21 cellular contexts compared by ENCODE assay signal in the genomic region with DNA sequence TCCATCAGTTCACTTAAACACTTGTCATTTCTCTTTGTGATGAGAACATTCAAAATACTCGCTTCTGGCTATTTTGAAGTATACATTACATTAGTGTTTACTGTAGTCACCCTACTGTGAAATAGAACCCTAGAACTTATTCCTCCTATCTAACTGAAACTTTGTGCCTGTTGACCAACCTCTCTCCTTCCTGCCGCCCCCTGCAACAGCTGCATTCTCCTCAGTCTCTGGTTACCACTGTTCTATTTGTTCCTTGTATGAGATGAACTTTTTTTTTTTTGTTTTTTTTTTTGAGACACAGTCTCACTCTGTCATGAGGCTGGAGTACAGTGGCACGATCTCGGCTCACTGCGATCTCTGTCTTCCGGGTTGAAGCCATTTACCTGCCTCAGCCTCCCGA.
"Had no signal": no experiment of that assay in that cellular context is flagged by ENCODE, and none has a peak within 500 bp of the region (broad histone marks: within the 10 kb centered on the region; RNA-seq: fewer than 3 reads in every experiment).

No MANE protein-coding gene starts in this region.

- DNase-seq: activated CD4-positive, alpha-beta T cell treated with anti-CD3 and anti-CD28 coated beads for 4 hours; activated naive CD4-positive, alpha-beta T cell treated with anti-CD3 and anti-CD28 coated beads for 36 hours; amygdala; body of pancreas; central memory CD4-positive, alpha-beta T cell; colonic mucosa; left colon; lower lobe of right lung; posterior cingulate gyrus; stimulated activated CD4-positive, alpha-beta T cell treated with anti-CD3 and anti-CD28 coated beads, Interleukin-15, amount 100 ng/mL, for 24 hours; stimulated activated CD4-positive, alpha-beta T cell treated with anti-CD3 and anti-CD28 coated beads, Interleukin-4, amount 100 ng/mL, for 1 hour; stimulated activated naive CD4-positive, alpha-beta T cell; substantia nigra; T-cell; transverse colon; WERI-Rb-1 had no signal

- H3K27ac Mint-ChIP-seq: activated naive CD4-positive, alpha-beta T cell treated with anti-CD3 and anti-CD28 coated beads for 36 hours; mesothelial cell of epicardium; T-cell had no signal

- H3K4me3 ChIP-seq: body of pancreas, colonic mucosa, lower lobe of right lung, right atrium auricular region, SK-N-MC, skin epidermis, transverse colon had no signal

- H3K9me3 Mint-ChIP-seq: activated naive CD4-positive, alpha-beta T cell treated with anti-CD3 and anti-CD28 coated beads for 36 hours; mesothelial cell of epicardium; T-cell had no signal

- H3K27ac ChIP-seq: body of pancreas, colonic mucosa, lower lobe of right lung, neutrophil, right atrium auricular region, SK-N-MC, skin epidermis, transverse colon, WERI-Rb-1 had no signal

- H3K36me3 ChIP-seq: colonic mucosa, lower lobe of right lung, right atrium auricular region, transverse colon had no signal

- H3K27me3 ChIP-seq: body of pancreas, colonic mucosa, neutrophil, right atrium auricular region, transverse colon had no signal

- H3K4me3 Mint-ChIP-seq: mesothelial cell of epicardium had no signal

- H3K27me3 Mint-ChIP-seq: T-cell had no signal

- H3K9me3 ChIP-seq: body of pancreas, colonic mucosa, lower lobe of right lung, neutrophil, right atrium auricular region, transverse colon had no signal

- ATAC-seq: body of pancreas, left colon, lower lobe of right lung, T-cell had no signal
